In genomic region chr13:98960331-98961203, GRCh38 we compare ENCODE assay signal across 13 cellular contexts. TPM values are rescaled to one million over a fixed set of nuclear protein-coding genes. Genes with fewer than 3 reads are reported as not detected.
DNase-seq lines count a peak whose midpoint lies in the region; ATAC-seq and TF ChIP-seq lines count a peak whose summit lies in the region.
"Had no signal": no experiment of that assay in that cellular context is flagged by ENCODE, and none has a peak within 500 bp of the region (broad histone marks: within the 10 kb centered on the region; RNA-seq: fewer than 3 reads in every experiment).

No MANE protein-coding gene starts in this region.

- no peak for DNase-seq in breast epithelium (ENCODE audit: low spot score in 2 of 2)
- DNase-seq in MCF 10A (ENCODE audit: unreplicated experiment): no peak
- peak; percentile 35 for DNase-seq in fibroblast of villous mesenchyme (ENCODE audit: low read depth)
- no peak for DNase-seq in upper lobe of left lung
- DNase-seq in Peyer's patch: no peak
- no peak for DNase-seq in A172 (ENCODE audit: low spot score)
- DNase-seq in DMS114 treated with DMSO at 0.1 percent for 48 hours (lab: John Stamatoyannopoulos, UW; ENCODE audit: unreplicated experiment): no peak
- DNase-seq: activated CD8-positive, alpha-beta memory T cell treated with anti-CD3 and anti-CD28 coated beads, Interleukin-2, amount 10 ng/mL, durations not matched to agents 7 days and 5 days; activated naive CD8-positive, alpha-beta T cell treated with anti-CD3 and anti-CD28 coated beads, Interleukin-2, amount 10 ng/mL, durations not matched to agents 7 days and 5 days; natural killer cell had no signal

- CTCF ChIA-PET in MCF 10A (lab: Yijun Ruan, JAX): interaction anchor here (1.6 kb wide), 1 partner anchor 14 kb away, joined by 3 read pairs; no protein-coding TSS in a partner anchor

- 61 to 65% methylated on average over 10 of the region's 10 CpGs for WGBS in upper lobe of left lung, 2 donors

- no peaks in the 10 kb centered on the region for H3K4me1 ChIP-seq in breast epithelium
- H3K4me1 ChIP-seq in muscle layer of duodenum (ENCODE audit: control insufficient read depth in 1 of 2, insufficient read depth in 2 of 2, low read length in 2 of 2): peaks cover 5 to 55% of the 10 kb centered on the region in 2 donors
- peaks cover 33 to 58% (median 39%) of the 10 kb centered on the region in 4 donors for H3K4me1 ChIP-seq in upper lobe of left lung
- no peaks in the 10 kb centered on the region for H3K4me1 ChIP-seq in Peyer's patch

- H3K4me1 Mint-ChIP-seq in MCF 10A (ENCODE audit: insufficient read depth, unreplicated experiment): peaks cover 12% of the 10 kb centered on the region

- intact Hi-C loops in breast epithelium (cut with DNase I; ENCODE audit: low total_unique reads) (no loop called here), MCF 10A (cut with micrococcal nuclease) (no loop called here)

- no peaks in the 10 kb centered on the region for H3K27me3 Mint-ChIP-seq in MCF 10A (ENCODE audit: insufficient read depth, unreplicated experiment)
- H3K27me3 Mint-ChIP-seq: activated CD8-positive, alpha-beta memory T cell treated with anti-CD3 and anti-CD28 coated beads, Interleukin-2, amount 10 ng/mL, durations not matched to agents 7 days and 5 days; activated naive CD8-positive, alpha-beta T cell treated with anti-CD3 and anti-CD28 coated beads, Interleukin-2, amount 10 ng/mL, durations not matched to agents 7 days and 5 days; stimulated activated memory B cell treated with anti-CD40 and anti-IgM and Interleukin-4, amounts not matched to agents 10 μg/mL and 1 μg/mL and 100 μg/mL, for 72 hours had no signal

- POLR2A ChIA-PET in MCF 10A (lab: Yijun Ruan, JAX): interaction anchor here (0.8 to 1.3 kb wide), 4 partner anchors 12 to 17 kb away, joined by 3 to 4 read pairs (median 3); no protein-coding TSS in a partner anchor

- ATAC-seq in upper lobe of left lung (ENCODE audit: low FRiP score in 2 of 2): no peak
- ATAC-seq: activated CD8-positive, alpha-beta memory T cell treated with anti-CD3 and anti-CD28 coated beads, Interleukin-2, amount 10 ng/mL, durations not matched to agents 7 days and 5 days; natural killer cell; SK-N-SH treated with all-trans-retinoic acid at 6 μM for 48 hours; stimulated activated memory B cell treated with anti-CD40 and anti-IgM and Interleukin-4, amounts not matched to agents 10 μg/mL and 1 μg/mL and 100 μg/mL, for 72 hours had no signal

- no peak overlapping the region for H3K27ac Mint-ChIP-seq in MCF 10A (ENCODE audit: low read depth, unreplicated experiment)
- H3K27ac Mint-ChIP-seq: activated CD8-positive, alpha-beta memory T cell treated with anti-CD3 and anti-CD28 coated beads, Interleukin-2, amount 10 ng/mL, durations not matched to agents 7 days and 5 days; activated naive CD8-positive, alpha-beta T cell treated with anti-CD3 and anti-CD28 coated beads, Interleukin-2, amount 10 ng/mL, durations not matched to agents 7 days and 5 days; natural killer cell; stimulated activated memory B cell treated with anti-CD40 and anti-IgM and Interleukin-4, amounts not matched to agents 10 μg/mL and 1 μg/mL and 100 μg/mL, for 72 hours had no signal

- TF ChIP-seq POLR2A in breast epithelium (IDR thresholded peaks at IDR 0.05) (no peak), upper lobe of left lung (IDR thresholded peaks at IDR 0.05) (no peak), Peyer's patch (IDR thresholded peaks at IDR 0.05) (no peak)

- H3K4me3 Mint-ChIP-seq in MCF 10A (ENCODE audit: unreplicated experiment): no peak overlapping the region
- H3K4me3 Mint-ChIP-seq: activated CD8-positive, alpha-beta memory T cell treated with anti-CD3 and anti-CD28 coated beads, Interleukin-2, amount 10 ng/mL, durations not matched to agents 7 days and 5 days; activated naive CD8-positive, alpha-beta T cell treated with anti-CD3 and anti-CD28 coated beads, Interleukin-2, amount 10 ng/mL, durations not matched to agents 7 days and 5 days; natural killer cell; stimulated activated memory B cell treated with anti-CD40 and anti-IgM and Interleukin-4, amounts not matched to agents 10 μg/mL and 1 μg/mL and 100 μg/mL, for 72 hours had no signal

- TF ChIP-seq CTCF in breast epithelium (IDR thresholded peaks at IDR 0.05): no peak
- no peak for TF ChIP-seq CTCF in MCF 10A (IDR thresholded peaks at IDR 0.05; ENCODE audit: unreplicated experiment)
- TF ChIP-seq CTCF in fibroblast of villous mesenchyme (IDR thresholded peaks at IDR 0.05; ENCODE audit: insufficient read depth, low read depth, low read length): no peak
- TF ChIP-seq CTCF in upper lobe of left lung (IDR thresholded peaks at IDR 0.05): no peak
- no peak for TF ChIP-seq CTCF in Peyer's patch (IDR thresholded peaks at IDR 0.05)

- peaks cover 1% of the 10 kb centered on the region for H3K36me3 Mint-ChIP-seq in MCF 10A (ENCODE audit: insufficient read depth, unreplicated experiment)
- H3K36me3 Mint-ChIP-seq: activated CD8-positive, alpha-beta memory T cell treated with anti-CD3 and anti-CD28 coated beads, Interleukin-2, amount 10 ng/mL, durations not matched to agents 7 days and 5 days; natural killer cell; stimulated activated memory B cell treated with anti-CD40 and anti-IgM and Interleukin-4, amounts not matched to agents 10 μg/mL and 1 μg/mL and 100 μg/mL, for 72 hours had no signal

- TF ChIP-seq EP300 in upper lobe of left lung (IDR thresholded peaks at IDR 0.05): peak in 1 of 4 donors; percentile 17

- no TSS peak for BruUV-seq in MCF 10A (replicated peaks; lab: Mats Ljungman, UMichigan)

- H3K36me3 ChIP-seq in breast epithelium: no peaks in the 10 kb centered on the region
- no peaks in the 10 kb centered on the region for H3K36me3 ChIP-seq in muscle layer of duodenum (ENCODE audit: control insufficient read depth in 1 of 2, insufficient read depth in 2 of 2, low read length in 2 of 2)
- H3K36me3 ChIP-seq in upper lobe of left lung: no peaks in the 10 kb centered on the region
- H3K36me3 ChIP-seq in Peyer's patch: no peaks in the 10 kb centered on the region

- H3K4me3 ChIP-seq in breast epithelium (no peak overlapping the region), fibroblast of villous mesenchyme (ENCODE audit: low read depth, low read length) (no peak overlapping the region), muscle layer of duodenum (ENCODE audit: low read depth in 1 of 2, low read length in 2 of 2) (no peak overlapping the region), upper lobe of left lung (no peak overlapping the region), Peyer's patch (no peak overlapping the region)

- no peaks in the 10 kb centered on the region for H3K9me3 Mint-ChIP-seq in MCF 10A (ENCODE audit: unreplicated experiment)
- H3K9me3 Mint-ChIP-seq: natural killer cell; stimulated activated memory B cell treated with anti-CD40 and anti-IgM and Interleukin-4, amounts not matched to agents 10 μg/mL and 1 μg/mL and 100 μg/mL, for 72 hours had no signal

- no peaks in the 10 kb centered on the region for H3K9me3 ChIP-seq in breast epithelium
- H3K9me3 ChIP-seq in muscle layer of duodenum (ENCODE audit: control insufficient read depth in 1 of 2, low read length in 2 of 2): no peaks in the 10 kb centered on the region
- H3K9me3 ChIP-seq in upper lobe of left lung: no peaks in the 10 kb centered on the region
- H3K9me3 ChIP-seq in Peyer's patch: no peaks in the 10 kb centered on the region

- peak overlapping the region; percentile 23 to 68 for H3K27ac ChIP-seq in breast epithelium
- H3K27ac ChIP-seq in muscle layer of duodenum (ENCODE audit: low read length): peak overlapping the region; percentile 27
- H3K27ac ChIP-seq in upper lobe of left lung: peak overlapping the region; percentile 14 to 89 (median 48)
- H3K27ac ChIP-seq in Peyer's patch: peak overlapping the region in 1 of 4 donors; percentile 19

- H3K27me3 ChIP-seq in breast epithelium (no peaks in the 10 kb centered on the region), muscle layer of duodenum (ENCODE audit: low read depth, low read length) (no peaks in the 10 kb centered on the region), upper lobe of left lung (no peaks in the 10 kb centered on the region), Peyer's patch (no peaks in the 10 kb centered on the region)

RNA-seq across cellular contexts. Expression of gene DOCK9, which starts 17.3 kb away (rescaled TPM):
- total RNA-seq in breast epithelium (100 to 1,000 TPM in 1 of 3 donors, 10 to 100 TPM in 2; 85.5 to 155 (median 92.2) TPM), MCF 10A (2022) (77.0 and 94.1 TPM in 2 replicates), fibroblast of villous mesenchyme (14.7 and 22.2 TPM in 2 replicates), upper lobe of left lung (100 to 1,000 TPM; 155 to 284 (median 170) TPM), Peyer's patch (100 to 1,000 TPM in 1 of 4 donors, 10 to 100 TPM in 3; 52.5 to 166 (median 54.2) TPM)
- 51.0 and 153 TPM in 2 replicates for total RNA-seq in A172 (2014; rRNA removed; shearing (Covaris generic))
